18 cellular contexts compared by ENCODE assay signal in genomic region chr7:13407911-13408310, GRCh38.
"Had no signal": no experiment of that assay in that cellular context is flagged by ENCODE, and none has a peak within 500 bp of the region (broad histone marks: within the 10 kb centered on the region; RNA-seq: fewer than 3 reads in every experiment).

No MANE protein-coding gene starts in this region.

- H3K36me3 ChIP-seq: heart right ventricle, right atrium auricular region, sigmoid colon, stomach had no signal

- H3K27me3 ChIP-seq: foreskin keratinocyte, heart right ventricle, right atrium auricular region, sigmoid colon, stomach had no signal

- H3K27ac Mint-ChIP-seq: effector memory CD8-positive, alpha-beta T cell; natural killer cell had no signal

- H3K4me1 Mint-ChIP-seq: natural killer cell had no signal

- DNase-seq: effector memory CD8-positive, alpha-beta T cell; erythroblast; foreskin keratinocyte; heart right ventricle; hypothalamus; kidney glomerular epithelial cell; mammary epithelial cell; mucosa of descending colon; natural killer cell; sigmoid colon; stimulated activated CD4-positive, alpha-beta T cell treated with anti-CD3 and anti-CD28 coated beads, Interleukin-12 subunit alpha, Interleukin-12 subunit beta, amount 100 ng/mL, for 4 hours; stimulated activated naive CD4-positive, alpha-beta T cell; stomach; substantia nigra; trophoblast cell had no signal

- H3K36me3 Mint-ChIP-seq: natural killer cell had no signal

- H3K4me3 ChIP-seq: heart right ventricle, mucosa of descending colon, right atrium auricular region, sigmoid colon, skin epidermis, stomach had no signal

- H3K9ac ChIP-seq: parathyroid adenoma had no signal

- H2AFZ ChIP-seq: parathyroid adenoma had no signal

- H3K27me3 Mint-ChIP-seq: effector memory CD8-positive, alpha-beta T cell had no signal

- H3K79me2 ChIP-seq: parathyroid adenoma had no signal

- H3K4me3 Mint-ChIP-seq: effector memory CD8-positive, alpha-beta T cell; natural killer cell had no signal

- H3K9me3 ChIP-seq: heart right ventricle, mucosa of descending colon, right atrium auricular region, sigmoid colon, stomach had no signal

- H3K9me3 Mint-ChIP-seq: effector memory CD8-positive, alpha-beta T cell had no signal

- H3K27ac ChIP-seq: foreskin keratinocyte, heart right ventricle, parathyroid adenoma, right atrium auricular region, sigmoid colon, skin epidermis, stomach had no signal

- H3K4me1 ChIP-seq: foreskin keratinocyte, heart right ventricle, parathyroid adenoma, right atrium auricular region, sigmoid colon, stomach had no signal
